Comparison of ENCODE assay signal across 1 cellular context in the genomic region with DNA sequence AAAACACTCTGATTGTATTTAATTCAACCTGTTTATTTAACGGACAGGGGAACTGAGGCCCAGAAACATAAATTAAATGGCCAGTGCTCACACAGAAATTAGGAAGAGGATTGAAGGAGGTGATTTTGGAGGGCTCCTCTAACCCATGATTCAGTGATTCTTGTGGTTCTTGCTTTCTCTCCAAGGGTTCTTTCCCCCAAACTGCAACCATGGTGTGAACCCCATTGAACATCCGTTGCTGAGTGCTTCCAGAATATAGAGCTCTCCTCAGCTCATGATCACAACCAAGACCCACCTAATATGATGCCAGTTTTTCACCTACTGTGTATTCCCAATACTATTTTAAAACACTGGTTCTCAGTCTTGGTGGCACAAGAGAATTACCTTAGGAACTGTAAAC.
A peak's percentile ranks its signal among the peaks of the same experiment; 100 is the strongest.
TF ChIP-seq lines count a peak whose summit lies in the region.

No MANE protein-coding gene starts in this region.

TF ChIP-seq in K562, 482 proteins besides CTCF, POLR2A, EP300 and RAD21:
- TF ChIP-seq ZNF175 (CRISPR knock-in tag; IDR thresholded peaks at IDR 0.05; ENCODE audit: low read depth), result 0 out of 2 replicates have a peak, but pooled peaks have one; percentile 7
- TF ChIP-seq, protein P1, sequence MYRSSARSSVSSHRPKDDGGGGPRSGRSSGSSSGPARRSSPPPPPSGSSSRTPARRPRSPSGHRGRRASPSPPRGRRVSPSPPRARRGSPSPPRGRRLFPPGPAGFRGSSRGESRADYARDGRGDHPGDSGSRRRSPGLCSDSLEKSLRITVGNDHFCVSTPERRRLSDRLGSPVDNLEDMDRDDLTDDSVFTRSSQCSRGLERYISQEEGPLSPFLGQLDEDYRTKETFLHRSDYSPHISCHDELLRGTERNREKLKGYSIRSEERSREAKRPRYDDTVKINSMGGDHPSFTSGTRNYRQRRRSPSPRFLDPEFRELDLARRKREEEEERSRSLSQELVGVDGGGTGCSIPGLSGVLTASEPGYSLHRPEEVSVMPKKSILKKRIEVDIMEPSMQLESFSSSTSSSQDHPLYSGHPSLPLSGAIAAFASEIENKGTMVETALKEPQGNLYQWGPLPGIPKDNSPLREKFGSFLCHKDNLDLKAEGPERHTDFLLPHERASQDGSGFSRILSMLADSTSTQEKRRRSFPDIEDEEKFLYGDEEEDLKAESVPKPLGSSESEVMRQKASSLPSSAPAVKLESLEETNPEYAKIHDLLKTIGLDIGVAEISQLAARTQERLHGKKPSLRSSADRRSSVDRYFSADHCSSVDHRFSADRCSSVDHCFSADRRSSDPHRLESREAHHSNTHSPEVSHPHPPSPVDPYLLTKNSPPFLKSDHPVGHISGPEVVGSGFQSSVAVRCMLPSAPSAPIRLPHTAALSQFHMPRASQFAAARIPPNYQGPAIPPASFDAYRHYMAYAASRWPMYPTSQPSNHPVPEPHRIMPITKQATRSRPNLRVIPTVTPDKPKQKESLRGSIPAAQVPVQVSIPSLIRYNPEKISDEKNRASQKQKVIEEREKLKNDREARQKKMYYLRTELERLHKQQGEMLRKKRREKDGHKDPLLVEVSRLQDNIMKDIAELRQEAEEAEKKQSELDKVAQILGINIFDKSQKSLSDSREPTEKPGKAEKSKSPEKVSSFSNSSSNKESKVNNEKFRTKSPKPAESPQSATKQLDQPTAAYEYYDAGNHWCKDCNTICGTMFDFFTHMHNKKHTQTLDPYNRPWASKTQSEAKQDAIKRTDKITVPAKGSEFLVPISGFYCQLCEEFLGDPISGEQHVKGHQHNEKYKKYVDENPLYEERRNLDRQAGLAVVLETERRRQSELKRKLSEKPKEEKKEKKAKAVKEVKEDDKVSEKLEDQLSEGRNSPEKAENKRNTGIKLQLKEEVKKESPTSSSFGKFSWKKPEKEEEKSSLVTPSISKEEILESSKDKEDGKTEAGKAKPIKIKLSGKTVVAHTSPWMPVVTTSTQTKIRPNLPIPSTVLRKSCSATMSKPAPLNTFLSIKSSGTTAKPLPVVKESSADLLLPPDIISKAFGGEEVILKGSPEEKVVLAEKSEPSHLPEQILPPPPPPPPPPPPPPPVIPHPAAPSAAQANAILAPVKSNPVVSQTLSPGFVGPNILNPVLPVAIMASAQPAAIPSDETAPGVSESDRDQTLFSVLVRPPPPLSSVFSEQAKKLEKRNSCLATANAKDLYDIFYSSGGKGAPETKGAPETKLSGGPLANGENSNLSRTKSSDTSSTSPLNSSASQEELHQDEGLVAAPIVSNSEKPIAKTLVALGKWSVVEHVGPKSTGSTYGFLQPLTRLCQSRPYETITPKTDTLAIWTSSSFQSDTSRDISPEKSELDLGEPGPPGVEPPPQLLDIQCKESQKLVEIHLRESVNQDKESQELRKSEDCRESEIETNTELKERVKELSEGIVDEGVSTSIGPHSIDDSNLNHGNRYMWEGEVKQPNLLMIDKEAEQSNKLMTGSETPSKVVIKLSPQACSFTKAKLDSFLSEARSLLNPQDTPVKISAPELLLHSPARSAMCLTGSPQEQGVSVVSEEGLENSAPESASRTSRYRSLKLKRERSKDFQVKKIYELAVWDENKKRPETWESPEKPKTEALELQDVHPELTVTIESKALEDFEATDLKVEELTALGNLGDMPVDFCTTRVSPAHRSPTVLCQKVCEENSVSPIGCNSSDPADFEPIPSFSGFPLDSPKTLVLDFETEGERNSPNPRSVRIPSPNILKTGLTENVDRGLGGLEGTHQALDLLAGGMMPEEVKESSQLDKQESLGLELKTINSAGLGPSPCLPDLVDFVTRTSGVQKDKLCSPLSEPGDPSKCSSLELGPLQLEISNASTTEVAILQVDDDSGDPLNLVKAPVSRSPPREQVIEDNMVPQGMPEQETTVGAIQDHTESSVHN (IDR thresholded peaks at IDR 0.05; ENCODE audit: borderline replicate concordance in 1 of 2, low read depth in 1 of 2), result no peak
